ENCODE assay signal across 22 cellular contexts in the genomic region with DNA sequence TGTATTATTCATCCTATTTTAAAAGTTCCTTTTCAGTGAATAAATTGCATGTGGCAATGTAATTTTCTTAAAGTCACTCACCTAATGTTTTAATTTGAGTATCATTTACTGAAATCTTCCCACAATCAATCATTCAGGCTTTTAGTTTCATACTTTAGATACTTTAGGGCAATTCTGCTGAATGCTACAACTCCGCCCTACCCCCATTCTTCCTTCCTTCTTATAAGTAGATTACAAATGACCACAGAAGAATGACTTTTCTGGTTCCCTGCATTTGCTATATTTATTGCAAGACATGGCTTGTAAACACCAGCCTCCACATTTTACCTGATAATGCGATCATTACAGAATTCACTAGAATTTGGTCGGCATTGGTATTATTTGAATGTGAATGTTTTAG.
A peak's percentile ranks its signal among the peaks of the same experiment; 100 is the strongest.
DNase-seq lines count a peak whose midpoint lies in the region; ATAC-seq and TF ChIP-seq lines count a peak whose summit lies in the region.
"Had no signal": no experiment of that assay in that cellular context is flagged by ENCODE, and none has a peak within 500 bp of the region (broad histone marks: within the 10 kb centered on the region; RNA-seq: fewer than 3 reads in every experiment).

No MANE protein-coding gene starts in this region.

- no peaks in the 10 kb centered on the region for H3K9me3 ChIP-seq in CD4-positive, alpha-beta T cell (ENCODE audit: control insufficient read depth, low read length)
- H3K9me3 ChIP-seq: gastroesophageal sphincter, MG63, SJSA1, upper lobe of left lung had no signal

- H3K4me1 Mint-ChIP-seq in activated CD8-positive, alpha-beta T cell treated with anti-CD3 and anti-CD28 coated beads for 36 hours (ENCODE audit: low read depth): peaks cover 40% of the 10 kb centered on the region
- H3K4me1 Mint-ChIP-seq in activated CD8-positive, alpha-beta T cell treated with anti-CD3 and anti-CD28 coated beads, Interleukin-2, amount 10 ng/mL, durations not matched to agents 7 days and 5 days (ENCODE audit: low read depth): peaks cover 35% of the 10 kb centered on the region
- H3K4me1 Mint-ChIP-seq in T-helper 2 cell treated with Interferon-gamma antibody and Interleukin-4, amounts not matched to agents 5 μg/mL and 100 μg/mL, for 36 hours (ENCODE audit: low read depth): peaks cover 45% of the 10 kb centered on the region
- peaks cover 40% of the 10 kb centered on the region for H3K4me1 Mint-ChIP-seq in stimulated activated effector memory CD8-positive, alpha-beta T cell treated with anti-CD3 and anti-CD28 coated beads, Interleukin-12 subunit alpha, Interleukin-12 subunit beta, amount 100 ng/mL, for 72 hours
- H3K4me1 Mint-ChIP-seq in CD4-positive, alpha-beta T cell (ENCODE audit: low read depth): peaks cover 9% of the 10 kb centered on the region
- H3K4me1 Mint-ChIP-seq: T-helper 17 cell had no signal

- peak overlapping the region; percentile 38 for H3K27ac Mint-ChIP-seq in activated CD8-positive, alpha-beta T cell treated with anti-CD3 and anti-CD28 coated beads for 36 hours
- no peak overlapping the region for H3K27ac Mint-ChIP-seq in activated CD8-positive, alpha-beta T cell treated with anti-CD3 and anti-CD28 coated beads, Interleukin-2, amount 10 ng/mL, durations not matched to agents 7 days and 5 days
- peak overlapping the region; percentile 88 for H3K27ac Mint-ChIP-seq in T-helper 2 cell treated with Interferon-gamma antibody and Interleukin-4, amounts not matched to agents 5 μg/mL and 100 μg/mL, for 36 hours
- peak overlapping the region; percentile 80 for H3K27ac Mint-ChIP-seq in stimulated activated effector memory CD8-positive, alpha-beta T cell treated with anti-CD3 and anti-CD28 coated beads, Interleukin-12 subunit alpha, Interleukin-12 subunit beta, amount 100 ng/mL, for 72 hours
- no peak overlapping the region for H3K27ac Mint-ChIP-seq in CD4-positive, alpha-beta T cell
- H3K27ac Mint-ChIP-seq: progenitor cell of endocrine pancreas, T-helper 17 cell had no signal

- no peak for DNase-seq in activated CD8-positive, alpha-beta T cell treated with anti-CD3 and anti-CD28 coated beads for 36 hours
- DNase-seq in activated CD8-positive, alpha-beta T cell treated with anti-CD3 and anti-CD28 coated beads, Interleukin-2, amount 10 ng/mL, durations not matched to agents 7 days and 5 days: no peak
- DNase-seq in NCI-H2227 (lab: John Stamatoyannopoulos, UW; ENCODE audit: unreplicated experiment): peak; percentile 48
- DNase-seq in T-helper 2 cell treated with Interferon-gamma antibody and Interleukin-4, amounts not matched to agents 5 μg/mL and 100 μg/mL, for 36 hours (ENCODE audit: low spot score): peak; percentile 30
- DNase-seq in stimulated activated effector memory CD8-positive, alpha-beta T cell treated with anti-CD3 and anti-CD28 coated beads, Interleukin-12 subunit alpha, Interleukin-12 subunit beta, amount 100 ng/mL, for 72 hours (ENCODE audit: low spot score in 2 of 2): no peak
- no peak for DNase-seq in CD4-positive, alpha-beta T cell
- DNase-seq: Calu3; dermis blood vessel endothelial cell; KBM-7; MG63; NCI-H1436 treated with DMSO at 0.1 percent for 48 hours; stimulated activated CD4-positive, alpha-beta T cell treated with anti-CD3 and anti-CD28 coated beads, Interleukin-4, amount 100 ng/mL, for 24 hours; T-helper 17 cell; upper lobe of left lung had no signal

- H3K27ac ChIP-seq in CD4-positive, alpha-beta T cell (ENCODE audit: low read depth, low read length): no peak overlapping the region
- H3K27ac ChIP-seq: gastroesophageal sphincter, SJSA1, upper lobe of left lung, VCaP had no signal

- no peak for TF ChIP-seq CTCF in activated CD8-positive, alpha-beta T cell treated with anti-CD3 and anti-CD28 coated beads for 36 hours (IDR thresholded peaks at IDR 0.05)
- no peak for TF ChIP-seq CTCF in CD4-positive, alpha-beta T cell (IDR thresholded peaks at IDR 0.05)

- no peaks in the 10 kb centered on the region for H3K27me3 ChIP-seq in CD4-positive, alpha-beta T cell (ENCODE audit: control insufficient read depth, insufficient read depth, low read length)
- H3K27me3 ChIP-seq: gastroesophageal sphincter, MG63, SJSA1, upper lobe of left lung had no signal

- H3K9me3 Mint-ChIP-seq in activated CD8-positive, alpha-beta T cell treated with anti-CD3 and anti-CD28 coated beads for 36 hours: peaks cover 2% of the 10 kb centered on the region
- H3K9me3 Mint-ChIP-seq in activated CD8-positive, alpha-beta T cell treated with anti-CD3 and anti-CD28 coated beads, Interleukin-2, amount 10 ng/mL, durations not matched to agents 7 days and 5 days (ENCODE audit: insufficient read depth): peaks cover 8% of the 10 kb centered on the region
- peaks cover 9% of the 10 kb centered on the region for H3K9me3 Mint-ChIP-seq in T-helper 2 cell treated with Interferon-gamma antibody and Interleukin-4, amounts not matched to agents 5 μg/mL and 100 μg/mL, for 36 hours
- no peaks in the 10 kb centered on the region for H3K9me3 Mint-ChIP-seq in stimulated activated effector memory CD8-positive, alpha-beta T cell treated with anti-CD3 and anti-CD28 coated beads, Interleukin-12 subunit alpha, Interleukin-12 subunit beta, amount 100 ng/mL, for 72 hours
- H3K9me3 Mint-ChIP-seq in CD4-positive, alpha-beta T cell: peaks cover 2% of the 10 kb centered on the region
- H3K9me3 Mint-ChIP-seq: stimulated activated memory B cell treated with anti-CD40 and anti-IgM and Interleukin-4, amounts not matched to agents 10 μg/mL and 1 μg/mL and 100 μg/mL, for 72 hours had no signal

- ATAC-seq in activated CD8-positive, alpha-beta T cell treated with anti-CD3 and anti-CD28 coated beads for 36 hours: no peak
- no peak for ATAC-seq in activated CD8-positive, alpha-beta T cell treated with anti-CD3 and anti-CD28 coated beads, Interleukin-2, amount 10 ng/mL, durations not matched to agents 7 days and 5 days
- ATAC-seq in stimulated activated effector memory CD8-positive, alpha-beta T cell treated with anti-CD3 and anti-CD28 coated beads, Interleukin-12 subunit alpha, Interleukin-12 subunit beta, amount 100 ng/mL, for 72 hours: no peak
- ATAC-seq in CD4-positive, alpha-beta T cell (ENCODE audit: poor library complexity): no peak
- ATAC-seq in HG03139 (IDR thresholded peaks at IDR 0.05; ENCODE audit: unreplicated experiment): no peak
- ATAC-seq: gastroesophageal sphincter; GM12878; sciatic nerve; stimulated activated memory B cell treated with anti-CD40 and anti-IgM and Interleukin-4, amounts not matched to agents 10 μg/mL and 1 μg/mL and 100 μg/mL, for 72 hours; T-helper 17 cell had no signal

- POLR2A ChIA-PET in activated CD8-positive, alpha-beta T cell treated with anti-CD3 and anti-CD28 coated beads for 36 hours (lab: Charles Lee): interaction anchor here (0.9 to 1.7 kb wide), 2 partner anchors 10 to 11 kb away, joined by 3 read pairs; no protein-coding TSS in a partner anchor
- POLR2A ChIA-PET in activated CD8-positive, alpha-beta T cell treated with anti-CD3 and anti-CD28 coated beads, Interleukin-2, amount 10 ng/mL, durations not matched to agents 7 days and 5 days (lab: Charles Lee): no interaction called here
- POLR2A ChIA-PET in CD4-positive, alpha-beta T cell (lab: Charles Lee): no interaction called here

- H3K27me3 Mint-ChIP-seq in activated CD8-positive, alpha-beta T cell treated with anti-CD3 and anti-CD28 coated beads for 36 hours: peaks cover 3% of the 10 kb centered on the region
- no peaks in the 10 kb centered on the region for H3K27me3 Mint-ChIP-seq in activated CD8-positive, alpha-beta T cell treated with anti-CD3 and anti-CD28 coated beads, Interleukin-2, amount 10 ng/mL, durations not matched to agents 7 days and 5 days (ENCODE audit: low read depth)
- H3K27me3 Mint-ChIP-seq in T-helper 2 cell treated with Interferon-gamma antibody and Interleukin-4, amounts not matched to agents 5 μg/mL and 100 μg/mL, for 36 hours (ENCODE audit: low read depth): no peaks in the 10 kb centered on the region
- no peaks in the 10 kb centered on the region for H3K27me3 Mint-ChIP-seq in CD4-positive, alpha-beta T cell
- H3K27me3 Mint-ChIP-seq: progenitor cell of endocrine pancreas, T-helper 17 cell had no signal

- peaks cover 6% of the 10 kb centered on the region for H3K36me3 Mint-ChIP-seq in activated CD8-positive, alpha-beta T cell treated with anti-CD3 and anti-CD28 coated beads for 36 hours (ENCODE audit: low read depth)
- H3K36me3 Mint-ChIP-seq in activated CD8-positive, alpha-beta T cell treated with anti-CD3 and anti-CD28 coated beads, Interleukin-2, amount 10 ng/mL, durations not matched to agents 7 days and 5 days (ENCODE audit: low read depth): peaks cover 14% of the 10 kb centered on the region
- peaks cover 13% of the 10 kb centered on the region for H3K36me3 Mint-ChIP-seq in T-helper 2 cell treated with Interferon-gamma antibody and Interleukin-4, amounts not matched to agents 5 μg/mL and 100 μg/mL, for 36 hours (ENCODE audit: low read depth)
- H3K36me3 Mint-ChIP-seq in stimulated activated effector memory CD8-positive, alpha-beta T cell treated with anti-CD3 and anti-CD28 coated beads, Interleukin-12 subunit alpha, Interleukin-12 subunit beta, amount 100 ng/mL, for 72 hours: no peaks in the 10 kb centered on the region
- no peaks in the 10 kb centered on the region for H3K36me3 Mint-ChIP-seq in CD4-positive, alpha-beta T cell (ENCODE audit: low read depth)
- H3K36me3 Mint-ChIP-seq: stimulated activated memory B cell treated with anti-CD40 and anti-IgM and Interleukin-4, amounts not matched to agents 10 μg/mL and 1 μg/mL and 100 μg/mL, for 72 hours had no signal

- CTCF ChIA-PET in activated CD8-positive, alpha-beta T cell treated with anti-CD3 and anti-CD28 coated beads for 36 hours (lab: Charles Lee): interaction anchor here (1.0 kb wide), 1 partner anchor 17 kb away, joined by 3 read pairs; no protein-coding TSS in a partner anchor
- CTCF ChIA-PET in activated CD8-positive, alpha-beta T cell treated with anti-CD3 and anti-CD28 coated beads, Interleukin-2, amount 10 ng/mL, durations not matched to agents 7 days and 5 days (lab: Charles Lee): interaction anchor here (0.7 kb wide), 1 partner anchor 142 kb away, joined by 3 read pairs; no protein-coding TSS in a partner anchor
- CTCF ChIA-PET in CD4-positive, alpha-beta T cell (lab: Charles Lee): no interaction called here

- intact Hi-C loops in activated CD8-positive, alpha-beta T cell treated with anti-CD3 and anti-CD28 coated beads for 36 hours (cut with micrococcal nuclease): no loop called here
- intact Hi-C loops in CD4-positive, alpha-beta T cell (cut with DNase I, micrococcal nuclease): no loop called here

- H3K4me3 Mint-ChIP-seq in activated CD8-positive, alpha-beta T cell treated with anti-CD3 and anti-CD28 coated beads for 36 hours: no peak overlapping the region
- no peak overlapping the region for H3K4me3 Mint-ChIP-seq in activated CD8-positive, alpha-beta T cell treated with anti-CD3 and anti-CD28 coated beads, Interleukin-2, amount 10 ng/mL, durations not matched to agents 7 days and 5 days
- peak overlapping the region; percentile 57 for H3K4me3 Mint-ChIP-seq in T-helper 2 cell treated with Interferon-gamma antibody and Interleukin-4, amounts not matched to agents 5 μg/mL and 100 μg/mL, for 36 hours
- peak overlapping the region; percentile 20 for H3K4me3 Mint-ChIP-seq in stimulated activated effector memory CD8-positive, alpha-beta T cell treated with anti-CD3 and anti-CD28 coated beads, Interleukin-12 subunit alpha, Interleukin-12 subunit beta, amount 100 ng/mL, for 72 hours
- H3K4me3 Mint-ChIP-seq in CD4-positive, alpha-beta T cell: no peak overlapping the region
- H3K4me3 Mint-ChIP-seq: stimulated activated memory B cell treated with anti-CD40 and anti-IgM and Interleukin-4, amounts not matched to agents 10 μg/mL and 1 μg/mL and 100 μg/mL, for 72 hours; T-helper 17 cell had no signal

Comparison
In these comparisons a context has a peak if more than half of its experiments do, and no peak if none do; other contexts are left out.
1. H3K27ac Mint-ChIP-seq: peak in activated CD8-positive, alpha-beta T cell treated with anti-CD3 and anti-CD28 coated beads for 36 hours (single experiment), T-helper 2 cell treated with Interferon-gamma antibody and Interleukin-4, amounts not matched to agents 5 μg/mL and 100 μg/mL, for 36 hours (single experiment) and stimulated activated effector memory CD8-positive, alpha-beta T cell treated with anti-CD3 and anti-CD28 coated beads, Interleukin-12 subunit alpha, Interleukin-12 subunit beta, amount 100 ng/mL, for 72 hours (single experiment); none in activated CD8-positive, alpha-beta T cell treated with anti-CD3 and anti-CD28 coated beads, Interleukin-2, amount 10 ng/mL, durations not matched to agents 7 days and 5 days (single experiment) and CD4-positive, alpha-beta T cell (single experiment).
2. DNase-seq: peak in NCI-H2227 (single experiment) and T-helper 2 cell treated with Interferon-gamma antibody and Interleukin-4, amounts not matched to agents 5 μg/mL and 100 μg/mL, for 36 hours (single experiment); none in activated CD8-positive, alpha-beta T cell treated with anti-CD3 and anti-CD28 coated beads for 36 hours (single experiment), activated CD8-positive, alpha-beta T cell treated with anti-CD3 and anti-CD28 coated beads, Interleukin-2, amount 10 ng/mL, durations not matched to agents 7 days and 5 days (single experiment), stimulated activated effector memory CD8-positive, alpha-beta T cell treated with anti-CD3 and anti-CD28 coated beads, Interleukin-12 subunit alpha, Interleukin-12 subunit beta, amount 100 ng/mL, for 72 hours (0 of 2) and CD4-positive, alpha-beta T cell (0 of 10).
3. H3K4me3 Mint-ChIP-seq: peak in T-helper 2 cell treated with Interferon-gamma antibody and Interleukin-4, amounts not matched to agents 5 μg/mL and 100 μg/mL, for 36 hours (single experiment) and stimulated activated effector memory CD8-positive, alpha-beta T cell treated with anti-CD3 and anti-CD28 coated beads, Interleukin-12 subunit alpha, Interleukin-12 subunit beta, amount 100 ng/mL, for 72 hours (single experiment); none in activated CD8-positive, alpha-beta T cell treated with anti-CD3 and anti-CD28 coated beads for 36 hours (single experiment), activated CD8-positive, alpha-beta T cell treated with anti-CD3 and anti-CD28 coated beads, Interleukin-2, amount 10 ng/mL, durations not matched to agents 7 days and 5 days (single experiment) and CD4-positive, alpha-beta T cell (single experiment).